17 cellular contexts compared by ENCODE assay signal in genomic region chr13:110263906-110264305, GRCh38. TPM values are rescaled to one million over a fixed set of nuclear protein-coding genes. Genes with fewer than 3 reads are reported as not detected.
DNase-seq lines count a peak whose midpoint lies in the region; ATAC-seq and TF ChIP-seq lines count a peak whose summit lies in the region.
"Had no signal": no experiment of that assay in that cellular context is flagged by ENCODE, and none has a peak within 500 bp of the region (broad histone marks: within the 10 kb centered on the region; RNA-seq: fewer than 3 reads in every experiment).

No MANE protein-coding gene starts in this region.

- H3K4me3 ChIP-seq in endodermal cell (ENCODE audit: low read length), result no peak overlapping the region
- no peak overlapping the region for H3K4me3 ChIP-seq in right cardiac atrium (ENCODE audit: low read length)
- no peak overlapping the region for H3K4me3 ChIP-seq in prostate gland
- no peak overlapping the region for H3K4me3 ChIP-seq in upper lobe of left lung

- H3K4me1 Mint-ChIP-seq in endodermal cell, result peaks cover 49% of the 10 kb centered on the region
- H3K4me1 Mint-ChIP-seq: activated B cell treated with CpG ODN at 0.5 μM for 24 hours, IgD-negative memory B cell had no signal

- DNase-seq in endodermal cell (peak; percentile 41), right cardiac atrium (peak in 2 of 3 donors; percentile 67 to 79), prostate gland (ENCODE audit: low spot score) (no peak), upper lobe of left lung (no peak), G401 (ENCODE audit: low spot score) (no peak), AG20443 (ENCODE audit: low spot score) (no peak), NCI-H2107 treated with DMSO at 0.1 percent for 48 hours (lab: John Stamatoyannopoulos, UW; ENCODE audit: unreplicated experiment) (no peak)
- DNase-seq: activated B cell treated with CpG ODN at 0.5 μM for 24 hours; DMS79 treated with DMSO at 0.1 percent for 48 hours; HCEC 1CT; NCI-H1092; NCI-H2171 treated with DMSO at 0.1 percent for 48 hours; stimulated activated CD4-positive, alpha-beta T cell treated with anti-CD3 and anti-CD28 coated beads, Interleukin-2, amount 100 ng/mL, for 24 hours had no signal

- no peaks in the 10 kb centered on the region for H3K27me3 Mint-ChIP-seq in endodermal cell (ENCODE audit: insufficient read depth)

- H3K27me3 ChIP-seq in endodermal cell (ENCODE audit: control insufficient read depth, insufficient read depth, low read length, poor library complexity, severe bottlenecking) (no peaks in the 10 kb centered on the region), right cardiac atrium (ENCODE audit: control insufficient read depth, insufficient read depth) (no peaks in the 10 kb centered on the region), prostate gland (replicated peaks; ENCODE audit: insufficient read depth) (no peaks in the 10 kb centered on the region), upper lobe of left lung (no peaks in the 10 kb centered on the region)

- no peaks in the 10 kb centered on the region for H3K9me3 Mint-ChIP-seq in endodermal cell
- H3K9me3 Mint-ChIP-seq: activated B cell treated with CpG ODN at 0.5 μM for 24 hours, IgD-negative memory B cell had no signal

- in situ Hi-C loops in G401 (cut with HindIII; ENCODE audit: low sequenced_read_pairs), result no loop called here

- no peak overlapping the region for H3K4me3 Mint-ChIP-seq in endodermal cell
- H3K4me3 Mint-ChIP-seq: activated B cell treated with CpG ODN at 0.5 μM for 24 hours; activated naive CD8-positive, alpha-beta T cell; IgD-negative memory B cell had no signal

- no peak overlapping the region for H3K9ac ChIP-seq in endodermal cell (ENCODE audit: extremely low read depth, low read length, poor library complexity, severe bottlenecking)

- H3K4me1 ChIP-seq in endodermal cell (ENCODE audit: control insufficient read depth, insufficient read depth, low read length), result no peaks in the 10 kb centered on the region
- H3K4me1 ChIP-seq in right cardiac atrium (ENCODE audit: control insufficient read depth, insufficient read depth, low read length), result peaks cover 43% of the 10 kb centered on the region
- H3K4me1 ChIP-seq in prostate gland (replicated peaks), result no peaks in the 10 kb centered on the region
- H3K4me1 ChIP-seq in upper lobe of left lung, result peaks cover 35 to 68% (median 53%) of the 10 kb centered on the region in 4 donors

- H3K9me3 ChIP-seq in endodermal cell (ENCODE audit: control insufficient read depth, low read length) (no peaks in the 10 kb centered on the region), right cardiac atrium (ENCODE audit: control insufficient read depth, low read length) (no peaks in the 10 kb centered on the region), prostate gland (no peaks in the 10 kb centered on the region), upper lobe of left lung (no peaks in the 10 kb centered on the region)

- peaks cover 72% of the 10 kb centered on the region for H3K36me3 ChIP-seq in endodermal cell (ENCODE audit: control insufficient read depth, insufficient read depth, low read length)
- H3K36me3 ChIP-seq in prostate gland, result no peaks in the 10 kb centered on the region
- no peaks in the 10 kb centered on the region for H3K36me3 ChIP-seq in upper lobe of left lung

- ATAC-seq in right cardiac atrium (peak; percentile 45 to 67), upper lobe of left lung (ENCODE audit: low FRiP score in 2 of 2) (peak in 1 of 2 donors; percentile 74)

- no peak for TF ChIP-seq EP300 in upper lobe of left lung (IDR thresholded peaks at IDR 0.05)

- H3K27ac Mint-ChIP-seq in endodermal cell, result no peak overlapping the region
- H3K27ac Mint-ChIP-seq: activated B cell treated with CpG ODN at 0.5 μM for 24 hours; activated naive CD8-positive, alpha-beta T cell had no signal

- peaks cover 35% of the 10 kb centered on the region for H3K36me3 Mint-ChIP-seq in endodermal cell (ENCODE audit: low read depth)
- H3K36me3 Mint-ChIP-seq: activated naive CD8-positive, alpha-beta T cell; IgD-negative memory B cell had no signal

- TF ChIP-seq POLR2A in prostate gland (IDR thresholded peaks at IDR 0.05) (no peak), upper lobe of left lung (IDR thresholded peaks at IDR 0.05) (no peak)

- H3K27ac ChIP-seq in endodermal cell (ENCODE audit: low read depth, low read length) (no peak overlapping the region), right cardiac atrium (ENCODE audit: low read length) (peak overlapping the region; percentile 39), prostate gland (peak overlapping the region; percentile 21 to 36), upper lobe of left lung (peak overlapping the region in 3 of 4 donors; percentile 24 to 58 (median 35))
- H3K27ac ChIP-seq: C4-2B, RWPE1 had no signal

- no peak for TF ChIP-seq CTCF in endodermal cell (conservative IDR thresholded peaks at IDR 0.05)
- TF ChIP-seq CTCF in prostate gland (IDR thresholded peaks at IDR 0.05), result no peak
- TF ChIP-seq CTCF in upper lobe of left lung (IDR thresholded peaks at IDR 0.05), result no peak

- intact Hi-C loops in right cardiac atrium (cut with DNase I) (no loop called here), prostate gland (cut with DNase I) (no loop called here)

- 63 to 79% methylated on average over 2 to 5 of the region's 5 CpGs for WGBS in endodermal cell (ENCODE audit: insufficient coverage in 1 of 2, insufficient read length in 1 of 2), 2 experiments
- 28% methylated on average over 5 of the region's 5 CpGs for WGBS in right cardiac atrium
- 18% methylated on average over 5 of the region's 5 CpGs for WGBS in prostate gland
- WGBS in upper lobe of left lung, 2 donors, result 32 to 49% methylated on average over 5 of the region's 5 CpGs

RNA-seq across cellular contexts. Expression of gene COL4A1, which starts 43.1 kb away (rescaled TPM):
- total RNA-seq in endodermal cell, result 100 to 1,000 TPM; 702 to 764 TPM
- 174 TPM for polyA plus RNA-seq in endodermal cell (2013, experiment 1 of 2)
- 194 TPM for polyA plus RNA-seq in endodermal cell (2013, experiment 2 of 2)
- 100 to 1,000 TPM in 3 of 4 donors, 10 to 100 TPM in 1; 91.9 to 267 (median 118) TPM for total RNA-seq in right cardiac atrium
- polyA plus RNA-seq in right cardiac atrium, result 69.8 TPM
- 100 to 1,000 TPM in 1 of 2 donors, 10 to 100 TPM in 1; 37.3 to 132 TPM for total RNA-seq in prostate gland
- total RNA-seq in upper lobe of left lung, result 100 to 1,000 TPM in 4 of 6 donors, 10 to 100 TPM in 2; 81.7 to 309 (median 167) TPM
- total RNA-seq in G401 (2014; rRNA removed; shearing (Covaris generic)), result 0.18 and 0.98 TPM in 2 replicates
- total RNA-seq: activated B cell treated with CpG ODN at 0.5 μM for 24 hours had no signal
- polyA plus RNA-seq: IgD-negative memory B cell had no signal

RNA-seq across cellular contexts. Expression of gene COL4A2, which starts 43.2 kb away (rescaled TPM):
- total RNA-seq in endodermal cell, result 100 to 1,000 TPM; 388 to 398 TPM
- 216 TPM for polyA plus RNA-seq in endodermal cell (2013, experiment 1 of 2)
- 219 TPM for polyA plus RNA-seq in endodermal cell (2013, experiment 2 of 2)
- total RNA-seq in right cardiac atrium, result 100 to 1,000 TPM in 3 of 4 donors, 10 to 100 TPM in 1; 84.7 to 268 (median 123) TPM
- 101 TPM for polyA plus RNA-seq in right cardiac atrium
- total RNA-seq in prostate gland, result 100 to 1,000 TPM in 1 of 2 donors, 10 to 100 TPM in 1; 82.8 to 193 TPM
- 100 to 1,000 TPM; 169 to 458 (median 258) TPM for total RNA-seq in upper lobe of left lung
- total RNA-seq in G401 (2014; rRNA removed; shearing (Covaris generic)), result 0.12 and 6.1 TPM in 2 replicates
- total RNA-seq: activated B cell treated with CpG ODN at 0.5 μM for 24 hours had no signal
- polyA plus RNA-seq: IgD-negative memory B cell had no signal

Comparison
In these comparisons a context has a peak if more than half of its experiments do, and no peak if none do; other contexts are left out.
1. DNase-seq: peak in endodermal cell (single experiment) and right cardiac atrium (2 of 3); none in prostate gland (single experiment), upper lobe of left lung (0 of 2), G401 (single experiment), AG20443 (single experiment) and NCI-H2107 treated with DMSO at 0.1 percent for 48 hours (single experiment).
2. RNA of gene COL4A1, which starts 43.1 kb away (total RNA-seq): 702 to 764 TPM in endodermal cell, 81.7 to 309 TPM in upper lobe of left lung, 91.9 to 267 TPM in right cardiac atrium and 37.3 to 132 TPM in prostate gland; 0.18 to 0.98 TPM in G401; every median in the first group is over 10 times any median in the second.
3. RNA of gene COL4A2, which starts 43.2 kb away (total RNA-seq): 388 to 398 TPM in endodermal cell, 169 to 458 TPM in upper lobe of left lung, 82.8 to 193 TPM in prostate gland and 84.7 to 268 TPM in right cardiac atrium; 0.12 to 6.1 TPM in G401; every median in the first group is over 10 times any median in the second.